25 cellular contexts compared by ENCODE assay signal in genomic region chr20:25547999-25548398, GRCh38. TPM values are rescaled to one million over a fixed set of nuclear protein-coding genes. Genes with fewer than 3 reads are reported as not detected.
DNase-seq lines count a peak whose midpoint lies in the region; TF ChIP-seq lines count a peak whose summit lies in the region.
"Had no signal": no experiment of that assay in that cellular context is flagged by ENCODE, and none has a peak within 500 bp of the region (broad histone marks: within the 10 kb centered on the region; RNA-seq: fewer than 3 reads in every experiment).

No MANE protein-coding gene starts in this region.

- intact Hi-C loops in Caco-2 (cut with micrococcal nuclease; ENCODE audit: unreplicated experiment) (no loop called here), esophagus squamous epithelium (cut with DNase I) (no loop called here)

- TF ChIP-seq POLR2A in esophagus squamous epithelium (IDR thresholded peaks at IDR 0.05): no peak

- BruUV-seq in Caco-2 (replicated peaks; lab: Mats Ljungman, UMichigan): no TSS peak

- CTCF ChIA-PET in Caco-2 (lab: Charles Lee): no interaction called here

- no peak for TF ChIP-seq CTCF in Caco-2 (IDR thresholded peaks at IDR 0.05; ENCODE audit: insufficient read depth in 1 of 2, low read depth in 1 of 2, low read length in 1 of 2, severe bottlenecking in 1 of 2, unreplicated experiment in 1 of 2)
- no peak for TF ChIP-seq CTCF in VCaP (conservative IDR thresholded peaks at IDR 0.05)
- no peak for TF ChIP-seq CTCF in esophagus squamous epithelium (IDR thresholded peaks at IDR 0.05)
- TF ChIP-seq CTCF in nephron (IDR thresholded peaks at IDR 0.05; ENCODE audit: unreplicated experiment in 3 of 3): no peak

- no peaks in the 10 kb centered on the region for H3K9me3 ChIP-seq in Caco-2
- no peaks in the 10 kb centered on the region for H3K9me3 ChIP-seq in esophagus squamous epithelium
- H3K9me3 ChIP-seq: HAP-1 had no signal

- WGBS in esophagus squamous epithelium, 2 donors: 0% methylated on average over 1 of the region's 3 CpGs

- POLR2A ChIA-PET in Caco-2 (lab: Charles Lee): no interaction called here

- H3K27ac ChIP-seq in VCaP (peak overlapping the region; percentile 43; the same call in 1 of the 2 replicates), esophagus squamous epithelium (peak overlapping the region in 3 of 4 donors; percentile 60 to 74 (median 67))

- H3K27me3 Mint-ChIP-seq in Caco-2 (ENCODE audit: insufficient read depth, unreplicated experiment) (no peaks in the 10 kb centered on the region), nephron (ENCODE audit: low read depth) (peaks cover 3% of the 10 kb centered on the region)

- H3K36me3 Mint-ChIP-seq in Caco-2 (ENCODE audit: insufficient read depth, unreplicated experiment) (peaks cover 14% of the 10 kb centered on the region), nephron (ENCODE audit: low read depth) (peaks cover 5% of the 10 kb centered on the region)

- H3K27me3 ChIP-seq in Caco-2 (replicated peaks; ENCODE audit: control insufficient read depth, insufficient read depth, low read length): no peaks in the 10 kb centered on the region
- H3K27me3 ChIP-seq in esophagus squamous epithelium: no peaks in the 10 kb centered on the region

- H3K4me3 Mint-ChIP-seq in Caco-2 (ENCODE audit: unreplicated experiment) (no peak overlapping the region), nephron (no peak overlapping the region)
- H3K4me3 Mint-ChIP-seq: GM23338 had no signal

- H3K27ac Mint-ChIP-seq in Caco-2 (ENCODE audit: unreplicated experiment) (peak overlapping the region; percentile 90), nephron (peak overlapping the region in 2 of 3 experiments; percentile 60 to 93)
- H3K27ac Mint-ChIP-seq: GM23338 had no signal

- H3K4me3 ChIP-seq in Caco-2 (ENCODE audit: low read depth, low read length) (no peak overlapping the region), esophagus squamous epithelium (no peak overlapping the region)
- H3K4me3 ChIP-seq: GM23338, HAP-1, K562 had no signal

- H3K9me3 Mint-ChIP-seq in Caco-2 (ENCODE audit: unreplicated experiment) (no peaks in the 10 kb centered on the region), nephron (no peaks in the 10 kb centered on the region)
- H3K9me3 Mint-ChIP-seq: GM23338 had no signal

- no peaks in the 10 kb centered on the region for H3K36me3 ChIP-seq in Caco-2 (ENCODE audit: control insufficient read depth, insufficient read depth, low read length)
- no peaks in the 10 kb centered on the region for H3K36me3 ChIP-seq in esophagus squamous epithelium
- H3K36me3 ChIP-seq: HAP-1 had no signal

- H3K4me1 ChIP-seq in Caco-2 (peaks cover 74% of the 10 kb centered on the region), esophagus squamous epithelium (peaks cover 9 to 88% (median 10%) of the 10 kb centered on the region in 3 donors)

- DNase-seq in Caco-2: no peak
- DNase-seq in esophagus squamous epithelium (lab: John Stamatoyannopoulos, UW): no peak
- no peak for DNase-seq in NCI-H446 (lab: John Stamatoyannopoulos, UW)
- DNase-seq in dermis blood vessel endothelial cell: no peak
- no peak for DNase-seq in stimulated activated CD4-positive, alpha-beta T cell treated with anti-CD3 and anti-CD28 coated beads, Interleukin-2, amount 100 ng/mL, for 24 hours
- DNase-seq: DMS153; DND-41; Kasumi-1; NCI-H1105; NCI-H1436 treated with DMSO at 0.1 percent for 48 hours; NCI-H187 treated with DMSO at 0.1 percent for 48 hours; NCI-H2171 treated with DMSO at 0.1 percent for 48 hours; NCI-H345; NCI-H524; NCI-H748 treated with DMSO at 0.1 percent for 48 hours; NK-92 treated with Interleukin-12 subunit alpha and Interleukin-12 subunit beta, amount 100 ng/mL, for 24 hours; PC-3; Right ventricle myocardium superior; RPMI8226 had no signal

- H3K4me1 Mint-ChIP-seq in Caco-2 (ENCODE audit: low read depth, unreplicated experiment) (peaks cover 58% of the 10 kb centered on the region), nephron (peaks cover 69% of the 10 kb centered on the region)

RNA-seq across cellular contexts. Expression of gene NINL, which starts 37.3 kb away (rescaled TPM):
- total RNA-seq in Caco-2 (2022): 11.2 and 13.6 TPM in 2 replicates
- 10 to 100 TPM in 1 of 4 donors, 1 to 10 TPM in 3; 2.5 to 11.6 (median 4.7) TPM for total RNA-seq in esophagus squamous epithelium
- total RNA-seq in dermis blood vessel endothelial cell: 21.6 and 24.8 TPM in 2 replicates
- total RNA-seq: HT-29 had no signal
